15 cellular contexts compared by ENCODE assay signal in genomic region chr17:30263552-30264333, GRCh38. TPM values are rescaled to one million over a fixed set of nuclear protein-coding genes. Genes with fewer than 3 reads are reported as not detected.
A peak's percentile ranks its signal among the peaks of the same experiment; 100 is the strongest.
DNase-seq lines count a peak whose midpoint lies in the region; ATAC-seq and TF ChIP-seq lines count a peak whose summit lies in the region.
"Had no signal": no experiment of that assay in that cellular context is flagged by ENCODE, and none has a peak within 500 bp of the region (broad histone marks: within the 10 kb centered on the region; RNA-seq: fewer than 3 reads in every experiment).

No MANE protein-coding gene starts in this region.

- H3K4me1 Mint-ChIP-seq in activated CD4-positive, alpha-beta T cell treated with anti-CD3 and anti-CD28 coated beads for 36 hours, result peaks cover 1% of the 10 kb centered on the region

- TF ChIP-seq CTCF in left lung (IDR thresholded peaks at IDR 0.05) (no peak), thyroid gland (IDR thresholded peaks at IDR 0.05) (no peak)

- H3K9me3 Mint-ChIP-seq in activated CD4-positive, alpha-beta T cell treated with anti-CD3 and anti-CD28 coated beads for 36 hours (ENCODE audit: low read depth), result no peaks in the 10 kb centered on the region

- H3K4me3 ChIP-seq in left lung, result no peak overlapping the region
- H3K4me3 ChIP-seq in thyroid gland (replicated peaks in 1 of 3), result no peak overlapping the region

- H3K27me3 ChIP-seq in left lung (no peaks in the 10 kb centered on the region), thyroid gland (no peaks in the 10 kb centered on the region)

- POLR2A ChIA-PET in activated CD4-positive, alpha-beta T cell treated with anti-CD3 and anti-CD28 coated beads for 36 hours (lab: Charles Lee), result no interaction called here

- intact Hi-C loops in left lung (cut with DNase I), result no loop called here
- intact Hi-C loops in thyroid gland (cut with DNase I), result no loop called here
- intact Hi-C loops in activated CD4-positive, alpha-beta T cell treated with anti-CD3 and anti-CD28 coated beads for 36 hours (cut with DNase I, micrococcal nuclease), result no loop called here

- WGBS in thyroid gland, 2 donors, result 62 to 67% methylated on average over 2 of the region's 2 CpGs

- peak; percentile 36 for ATAC-seq in left lung
- no peak for ATAC-seq in activated CD4-positive, alpha-beta T cell treated with anti-CD3 and anti-CD28 coated beads for 36 hours
- ATAC-seq: activated CD4-positive, CD25-positive, alpha-beta regulatory T cell treated with anti-CD3 and anti-CD28 coated beads, Interleukin-2, amount 50 U/mL, for 24 hours had no signal

- no peaks in the 10 kb centered on the region for H3K9me3 ChIP-seq in left lung
- no peaks in the 10 kb centered on the region for H3K9me3 ChIP-seq in thyroid gland

- no peak for TF ChIP-seq POLR2A in thyroid gland (IDR thresholded peaks at IDR 0.05)

- H3K36me3 Mint-ChIP-seq in activated CD4-positive, alpha-beta T cell treated with anti-CD3 and anti-CD28 coated beads for 36 hours (ENCODE audit: low read depth), result peaks cover 50% of the 10 kb centered on the region

- CTCF ChIA-PET in activated CD4-positive, alpha-beta T cell treated with anti-CD3 and anti-CD28 coated beads for 36 hours (lab: Charles Lee), result interaction anchor here (0.7 kb wide), 2 partner anchors 73 to 78 kb away, joined by 3 read pairs; no protein-coding TSS in a partner anchor

- H3K36me3 ChIP-seq in left lung, result peaks cover 0 to 54% of the 10 kb centered on the region in 2 donors
- H3K36me3 ChIP-seq in thyroid gland, result peaks cover 14 to 21% of the 10 kb centered on the region in 2 donors

- peaks cover 0 to 6% of the 10 kb centered on the region in 2 donors for H3K4me1 ChIP-seq in left lung
- H3K4me1 ChIP-seq in thyroid gland, result peaks cover 0 to 9% of the 10 kb centered on the region in 2 donors

- H3K4me3 Mint-ChIP-seq in activated CD4-positive, alpha-beta T cell treated with anti-CD3 and anti-CD28 coated beads for 36 hours, result no peak overlapping the region

- no peak overlapping the region for H3K27ac Mint-ChIP-seq in activated CD4-positive, alpha-beta T cell treated with anti-CD3 and anti-CD28 coated beads for 36 hours

- H3K27ac ChIP-seq in left lung (peak overlapping the region in 1 of 2 donors; percentile 23), thyroid gland (peak overlapping the region in 2 of 3 donors; percentile 2 to 16)
- H3K27ac ChIP-seq: 22Rv1 had no signal

- peak in 2 of 3 experiments; percentile 5 to 72 for DNase-seq in NCI-H1417 (lab: John Stamatoyannopoulos, UW)
- DNase-seq in NCI-H1417 treated with DMSO at 0.1 percent for 48 hours (lab: John Stamatoyannopoulos, UW), result no peak
- peak; percentile 29 for DNase-seq in dedifferentiated amniotic fluid mesenchymal stem cell (ENCODE audit: extremely low spot score)
- no peak for DNase-seq in left lung
- no peak for DNase-seq in thyroid gland
- DNase-seq in activated CD4-positive, alpha-beta T cell treated with anti-CD3 and anti-CD28 coated beads for 36 hours, result no peak
- no peak for DNase-seq in SKM-1 treated with dmso at 0.1 percent for 144 hours (lab: John Stamatoyannopoulos, UW; ENCODE audit: unreplicated experiment)
- no peak for DNase-seq in LoVo (ENCODE audit: low spot score)
- DNase-seq: activated effector memory CD4-positive, alpha-beta T cell treated with Interleukin-2 at 50 U/mL for 16 hours; DMS79; NCI-H526; SIG-M5; stimulated activated naive CD4-positive, alpha-beta T cell had no signal

- no peaks in the 10 kb centered on the region for H3K27me3 Mint-ChIP-seq in activated CD4-positive, alpha-beta T cell treated with anti-CD3 and anti-CD28 coated beads for 36 hours

RNA-seq across cellular contexts. Expression of gene BLMH, which starts 28.0 kb away (rescaled TPM):
- total RNA-seq in left lung (10 to 100 TPM; 30.0 to 34.8 TPM), thyroid gland (10 to 100 TPM; 17.5 to 31.7 (median 27.1) TPM)
- total RNA-seq in activated CD4-positive, alpha-beta T cell treated with anti-CD3 and anti-CD28 coated beads for 36 hours, result 10 to 100 TPM; 54.3 to 74.5 TPM

RNA-seq across cellular contexts. Expression of gene SLC6A4, which starts 28.2 kb away (rescaled TPM):
- 10 to 100 TPM; 51.1 to 52.3 TPM for total RNA-seq in left lung
- total RNA-seq in thyroid gland, result 1 to 10 TPM in 1 of 4 donors, under 1 TPM in 3; under 0.01 to 4.9 (median 0.20) TPM
- not detected for total RNA-seq in activated CD4-positive, alpha-beta T cell treated with anti-CD3 and anti-CD28 coated beads for 36 hours

Comparison
In these comparisons a context has a peak if more than half of its experiments do, and no peak if none do; other contexts are left out.
1. DNase-seq: peak in NCI-H1417 (2 of 3) and dedifferentiated amniotic fluid mesenchymal stem cell (single experiment); none in NCI-H1417 treated with DMSO at 0.1 percent for 48 hours (single experiment), left lung (0 of 2), thyroid gland (0 of 2), activated CD4-positive, alpha-beta T cell treated with anti-CD3 and anti-CD28 coated beads for 36 hours (single experiment), SKM-1 treated with dmso at 0.1 percent for 144 hours (single experiment) and LoVo (single experiment).
2. RNA of gene SLC6A4, which starts 28.2 kb away (total RNA-seq): 51.1 to 52.3 TPM in left lung; under 0.01 to 4.9 TPM in thyroid gland and not detected in activated CD4-positive, alpha-beta T cell treated with anti-CD3 and anti-CD28 coated beads for 36 hours; every median in the first group is over 4 times any median in the second.